In the genomic region with DNA sequence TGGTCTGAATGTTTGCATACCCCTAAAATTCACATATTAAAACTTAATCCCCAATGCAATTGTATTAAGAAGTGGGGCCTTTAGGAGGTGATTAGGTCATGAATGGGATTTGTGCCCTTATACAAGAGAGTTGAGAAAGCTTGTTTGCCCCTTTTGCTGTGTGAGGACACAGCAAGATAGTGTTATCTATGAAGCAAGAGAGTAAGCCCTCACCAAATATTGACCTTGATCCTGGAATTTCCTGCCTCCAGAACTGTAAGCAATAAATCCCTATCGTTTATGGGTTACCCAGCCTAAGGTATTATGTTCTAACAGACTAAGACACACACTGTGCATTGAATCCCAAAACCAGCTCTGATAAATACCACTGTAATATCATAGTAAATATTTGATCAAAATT, we compare ENCODE assay signal across 1 cellular context.
A peak's percentile ranks its signal among the peaks of the same experiment; 100 is the strongest.
TF ChIP-seq lines count a peak whose summit lies in the region.

No MANE protein-coding gene starts in this region.

TF ChIP-seq in HepG2, 621 proteins besides CTCF, POLR2A, EP300 and RAD21 (continued from another document and continues in another):
- TF ChIP-seq, protein P1, sequence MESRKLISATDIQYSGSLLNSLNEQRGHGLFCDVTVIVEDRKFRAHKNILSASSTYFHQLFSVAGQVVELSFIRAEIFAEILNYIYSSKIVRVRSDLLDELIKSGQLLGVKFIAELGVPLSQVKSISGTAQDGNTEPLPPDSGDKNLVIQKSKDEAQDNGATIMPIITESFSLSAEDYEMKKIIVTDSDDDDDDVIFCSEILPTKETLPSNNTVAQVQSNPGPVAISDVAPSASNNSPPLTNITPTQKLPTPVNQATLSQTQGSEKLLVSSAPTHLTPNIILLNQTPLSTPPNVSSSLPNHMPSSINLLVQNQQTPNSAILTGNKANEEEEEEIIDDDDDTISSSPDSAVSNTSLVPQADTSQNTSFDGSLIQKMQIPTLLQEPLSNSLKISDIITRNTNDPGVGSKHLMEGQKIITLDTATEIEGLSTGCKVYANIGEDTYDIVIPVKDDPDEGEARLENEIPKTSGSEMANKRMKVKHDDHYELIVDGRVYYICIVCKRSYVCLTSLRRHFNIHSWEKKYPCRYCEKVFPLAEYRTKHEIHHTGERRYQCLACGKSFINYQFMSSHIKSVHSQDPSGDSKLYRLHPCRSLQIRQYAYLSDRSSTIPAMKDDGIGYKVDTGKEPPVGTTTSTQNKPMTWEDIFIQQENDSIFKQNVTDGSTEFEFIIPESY (CRISPR knock-in tag; IDR thresholded peaks at IDR 0.05) = no peak
- TF ChIP-seq SMARCE1 (IDR thresholded peaks at IDR 0.05; ENCODE audit: borderline replicate concordance) = no peak
- no peak for TF ChIP-seq MED8 (CRISPR knock-in tag; IDR thresholded peaks at IDR 0.05; ENCODE audit: insufficient replicate concordance)
- TF ChIP-seq CEBPG (CRISPR knock-in tag; IDR thresholded peaks at IDR 0.05) = peak; percentile 77
- no peak for TF ChIP-seq KLF6 (CRISPR knock-in tag; IDR thresholded peaks at IDR 0.05)
- TF ChIP-seq ZNF343 (CRISPR knock-in tag; IDR thresholded peaks at IDR 0.05) = no peak
- TF ChIP-seq ZNF616 (CRISPR knock-in tag; IDR thresholded peaks at IDR 0.05; ENCODE audit: low read depth) = no peak
- no peak for TF ChIP-seq TGIF2 (CRISPR knock-in tag; IDR thresholded peaks at IDR 0.05)
- TF ChIP-seq AKAP8 (CRISPR knock-in tag; IDR thresholded peaks at IDR 0.05) = no peak
- no peak for TF ChIP-seq ZNF546 (CRISPR knock-in tag; conservative IDR thresholded peaks at IDR 0.05)
- TF ChIP-seq, protein P2, sequence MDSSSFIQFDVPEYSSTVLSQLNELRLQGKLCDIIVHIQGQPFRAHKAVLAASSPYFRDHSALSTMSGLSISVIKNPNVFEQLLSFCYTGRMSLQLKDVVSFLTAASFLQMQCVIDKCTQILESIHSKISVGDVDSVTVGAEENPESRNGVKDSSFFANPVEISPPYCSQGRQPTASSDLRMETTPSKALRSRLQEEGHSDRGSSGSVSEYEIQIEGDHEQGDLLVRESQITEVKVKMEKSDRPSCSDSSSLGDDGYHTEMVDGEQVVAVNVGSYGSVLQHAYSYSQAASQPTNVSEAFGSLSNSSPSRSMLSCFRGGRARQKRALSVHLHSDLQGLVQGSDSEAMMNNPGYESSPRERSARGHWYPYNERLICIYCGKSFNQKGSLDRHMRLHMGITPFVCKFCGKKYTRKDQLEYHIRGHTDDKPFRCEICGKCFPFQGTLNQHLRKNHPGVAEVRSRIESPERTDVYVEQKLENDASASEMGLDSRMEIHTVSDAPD (CRISPR knock-in tag; IDR thresholded peaks at IDR 0.05) = no peak
- TF ChIP-seq ZNF264 (CRISPR knock-in tag; IDR thresholded peaks at IDR 0.05) = peak; percentile 35; the same call in 1 of the 2 replicates
- TF ChIP-seq, protein P3, sequence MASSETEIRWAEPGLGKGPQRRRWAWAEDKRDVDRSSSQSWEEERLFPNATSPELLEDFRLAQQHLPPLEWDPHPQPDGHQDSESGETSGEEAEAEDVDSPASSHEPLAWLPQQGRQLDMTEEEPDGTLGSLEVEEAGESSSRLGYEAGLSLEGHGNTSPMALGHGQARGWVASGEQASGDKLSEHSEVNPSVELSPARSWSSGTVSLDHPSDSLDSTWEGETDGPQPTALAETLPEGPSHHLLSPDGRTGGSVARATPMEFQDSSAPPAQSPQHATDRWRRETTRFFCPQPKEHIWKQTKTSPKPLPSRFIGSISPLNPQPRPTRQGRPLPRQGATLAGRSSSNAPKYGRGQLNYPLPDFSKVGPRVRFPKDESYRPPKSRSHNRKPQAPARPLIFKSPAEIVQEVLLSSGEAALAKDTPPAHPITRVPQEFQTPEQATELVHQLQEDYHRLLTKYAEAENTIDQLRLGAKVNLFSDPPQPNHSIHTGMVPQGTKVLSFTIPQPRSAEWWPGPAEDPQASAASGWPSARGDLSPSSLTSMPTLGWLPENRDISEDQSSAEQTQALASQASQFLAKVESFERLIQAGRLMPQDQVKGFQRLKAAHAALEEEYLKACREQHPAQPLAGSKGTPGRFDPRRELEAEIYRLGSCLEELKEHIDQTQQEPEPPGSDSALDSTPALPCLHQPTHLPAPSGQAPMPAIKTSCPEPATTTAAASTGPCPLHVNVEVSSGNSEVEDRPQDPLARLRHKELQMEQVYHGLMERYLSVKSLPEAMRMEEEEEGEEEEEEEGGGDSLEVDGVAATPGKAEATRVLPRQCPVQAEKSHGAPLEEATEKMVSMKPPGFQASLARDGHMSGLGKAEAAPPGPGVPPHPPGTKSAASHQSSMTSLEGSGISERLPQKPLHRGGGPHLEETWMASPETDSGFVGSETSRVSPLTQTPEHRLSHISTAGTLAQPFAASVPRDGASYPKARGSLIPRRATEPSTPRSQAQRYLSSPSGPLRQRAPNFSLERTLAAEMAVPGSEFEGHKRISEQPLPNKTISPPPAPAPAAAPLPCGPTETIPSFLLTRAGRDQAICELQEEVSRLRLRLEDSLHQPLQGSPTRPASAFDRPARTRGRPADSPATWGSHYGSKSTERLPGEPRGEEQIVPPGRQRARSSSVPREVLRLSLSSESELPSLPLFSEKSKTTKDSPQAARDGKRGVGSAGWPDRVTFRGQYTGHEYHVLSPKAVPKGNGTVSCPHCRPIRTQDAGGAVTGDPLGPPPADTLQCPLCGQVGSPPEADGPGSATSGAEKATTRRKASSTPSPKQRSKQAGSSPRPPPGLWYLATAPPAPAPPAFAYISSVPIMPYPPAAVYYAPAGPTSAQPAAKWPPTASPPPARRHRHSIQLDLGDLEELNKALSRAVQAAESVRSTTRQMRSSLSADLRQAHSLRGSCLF (CRISPR knock-in tag; IDR thresholded peaks at IDR 0.05; ENCODE audit: borderline replicate concordance) = no peak
- peak; percentile 29; the same call in 1 of the 2 replicates for TF ChIP-seq MED1 (CRISPR knock-in tag; IDR thresholded peaks at IDR 0.05)
- TF ChIP-seq FOXA3 (CRISPR knock-in tag; IDR thresholded peaks at IDR 0.05) = peak; percentile 90
- TF ChIP-seq, protein P4, sequence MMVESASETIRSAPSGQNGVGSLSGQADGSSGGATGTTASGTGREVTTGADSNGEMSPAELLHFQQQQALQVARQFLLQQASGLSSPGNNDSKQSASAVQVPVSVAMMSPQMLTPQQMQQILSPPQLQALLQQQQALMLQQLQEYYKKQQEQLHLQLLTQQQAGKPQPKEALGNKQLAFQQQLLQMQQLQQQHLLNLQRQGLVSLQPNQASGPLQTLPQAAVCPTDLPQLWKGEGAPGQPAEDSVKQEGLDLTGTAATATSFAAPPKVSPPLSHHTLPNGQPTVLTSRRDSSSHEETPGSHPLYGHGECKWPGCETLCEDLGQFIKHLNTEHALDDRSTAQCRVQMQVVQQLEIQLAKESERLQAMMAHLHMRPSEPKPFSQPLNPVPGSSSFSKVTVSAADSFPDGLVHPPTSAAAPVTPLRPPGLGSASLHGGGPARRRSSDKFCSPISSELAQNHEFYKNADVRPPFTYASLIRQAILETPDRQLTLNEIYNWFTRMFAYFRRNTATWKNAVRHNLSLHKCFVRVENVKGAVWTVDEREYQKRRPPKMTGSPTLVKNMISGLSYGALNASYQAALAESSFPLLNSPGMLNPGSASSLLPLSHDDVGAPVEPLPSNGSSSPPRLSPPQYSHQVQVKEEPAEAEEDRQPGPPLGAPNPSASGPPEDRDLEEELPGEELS (CRISPR knock-in tag; IDR thresholded peaks at IDR 0.05) = peak; percentile 57
- TF ChIP-seq, protein P5, sequence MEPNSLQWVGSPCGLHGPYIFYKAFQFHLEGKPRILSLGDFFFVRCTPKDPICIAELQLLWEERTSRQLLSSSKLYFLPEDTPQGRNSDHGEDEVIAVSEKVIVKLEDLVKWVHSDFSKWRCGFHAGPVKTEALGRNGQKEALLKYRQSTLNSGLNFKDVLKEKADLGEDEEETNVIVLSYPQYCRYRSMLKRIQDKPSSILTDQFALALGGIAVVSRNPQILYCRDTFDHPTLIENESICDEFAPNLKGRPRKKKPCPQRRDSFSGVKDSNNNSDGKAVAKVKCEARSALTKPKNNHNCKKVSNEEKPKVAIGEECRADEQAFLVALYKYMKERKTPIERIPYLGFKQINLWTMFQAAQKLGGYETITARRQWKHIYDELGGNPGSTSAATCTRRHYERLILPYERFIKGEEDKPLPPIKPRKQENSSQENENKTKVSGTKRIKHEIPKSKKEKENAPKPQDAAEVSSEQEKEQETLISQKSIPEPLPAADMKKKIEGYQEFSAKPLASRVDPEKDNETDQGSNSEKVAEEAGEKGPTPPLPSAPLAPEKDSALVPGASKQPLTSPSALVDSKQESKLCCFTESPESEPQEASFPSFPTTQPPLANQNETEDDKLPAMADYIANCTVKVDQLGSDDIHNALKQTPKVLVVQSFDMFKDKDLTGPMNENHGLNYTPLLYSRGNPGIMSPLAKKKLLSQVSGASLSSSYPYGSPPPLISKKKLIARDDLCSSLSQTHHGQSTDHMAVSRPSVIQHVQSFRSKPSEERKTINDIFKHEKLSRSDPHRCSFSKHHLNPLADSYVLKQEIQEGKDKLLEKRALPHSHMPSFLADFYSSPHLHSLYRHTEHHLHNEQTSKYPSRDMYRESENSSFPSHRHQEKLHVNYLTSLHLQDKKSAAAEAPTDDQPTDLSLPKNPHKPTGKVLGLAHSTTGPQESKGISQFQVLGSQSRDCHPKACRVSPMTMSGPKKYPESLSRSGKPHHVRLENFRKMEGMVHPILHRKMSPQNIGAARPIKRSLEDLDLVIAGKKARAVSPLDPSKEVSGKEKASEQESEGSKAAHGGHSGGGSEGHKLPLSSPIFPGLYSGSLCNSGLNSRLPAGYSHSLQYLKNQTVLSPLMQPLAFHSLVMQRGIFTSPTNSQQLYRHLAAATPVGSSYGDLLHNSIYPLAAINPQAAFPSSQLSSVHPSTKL (CRISPR knock-in tag; IDR thresholded peaks at IDR 0.05) = peak; percentile 83
- TF ChIP-seq NR2F2 (IDR thresholded peaks at IDR 0.05; ENCODE audit: borderline replicate concordance, low read depth) = peak; percentile 45
- TF ChIP-seq FOXA1 (IDR thresholded peaks at IDR 0.05) = no peak
- peak; percentile 94 for TF ChIP-seq FOXA1 (CRISPR knock-in tag; IDR thresholded peaks at IDR 0.05)
- no peak for TF ChIP-seq ZBTB7B (CRISPR knock-in tag; IDR thresholded peaks at IDR 0.05)
- TF ChIP-seq GATAD2A (CRISPR knock-in tag; IDR thresholded peaks at IDR 0.05) = peak; percentile 66
- 0 out of 2 replicates have a peak, but pooled peaks have one; percentile 36 for TF ChIP-seq PPARG (CRISPR knock-in tag; conservative IDR thresholded peaks at IDR 0.05)
- TF ChIP-seq SP1 (IDR thresholded peaks at IDR 0.05) = no peak
- TF ChIP-seq SP1 (CRISPR knock-in tag; IDR thresholded peaks at IDR 0.05) = no peak
- TF ChIP-seq JUN (CRISPR knock-in tag; IDR thresholded peaks at IDR 0.05) = no peak
- TF ChIP-seq ZNF629 (CRISPR knock-in tag; conservative IDR thresholded peaks at IDR 0.05) = no peak
- peak; percentile 64; the same call in 1 of the 2 replicates for TF ChIP-seq NR2F6 (IDR thresholded peaks at IDR 0.05)
- TF ChIP-seq NR2F6 (CRISPR knock-in tag; IDR thresholded peaks at IDR 0.05) = peak; percentile 60
- TF ChIP-seq RXRB (CRISPR knock-in tag; IDR thresholded peaks at IDR 0.05; ENCODE audit: borderline replicate concordance) = 0 out of 2 replicates have a peak, but pooled peaks have one; percentile 37
- 0 out of 2 replicates have a peak, but pooled peaks have one; percentile 45 for TF ChIP-seq SETDB1 (CRISPR knock-in tag; IDR thresholded peaks at IDR 0.05; ENCODE audit: borderline replicate concordance)
- no peak for TF ChIP-seq FOXP1 (IDR thresholded peaks at IDR 0.05)
- TF ChIP-seq FOXP1 (CRISPR knock-in tag; IDR thresholded peaks at IDR 0.05) = peak; percentile 64
- TF ChIP-seq ARNT2 (CRISPR knock-in tag; IDR thresholded peaks at IDR 0.05; ENCODE audit: low read depth) = no peak
- TF ChIP-seq, protein P6, sequence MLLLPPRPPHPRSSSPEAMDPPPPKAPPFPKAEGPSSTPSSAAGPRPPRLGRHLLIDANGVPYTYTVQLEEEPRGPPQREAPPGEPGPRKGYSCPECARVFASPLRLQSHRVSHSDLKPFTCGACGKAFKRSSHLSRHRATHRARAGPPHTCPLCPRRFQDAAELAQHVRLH (CRISPR knock-in tag; IDR thresholded peaks at IDR 0.05; ENCODE audit: borderline replicate concordance, low read depth) = no peak
- no peak for TF ChIP-seq SATB2 (CRISPR knock-in tag; IDR thresholded peaks at IDR 0.05)
- TF ChIP-seq, protein P7, sequence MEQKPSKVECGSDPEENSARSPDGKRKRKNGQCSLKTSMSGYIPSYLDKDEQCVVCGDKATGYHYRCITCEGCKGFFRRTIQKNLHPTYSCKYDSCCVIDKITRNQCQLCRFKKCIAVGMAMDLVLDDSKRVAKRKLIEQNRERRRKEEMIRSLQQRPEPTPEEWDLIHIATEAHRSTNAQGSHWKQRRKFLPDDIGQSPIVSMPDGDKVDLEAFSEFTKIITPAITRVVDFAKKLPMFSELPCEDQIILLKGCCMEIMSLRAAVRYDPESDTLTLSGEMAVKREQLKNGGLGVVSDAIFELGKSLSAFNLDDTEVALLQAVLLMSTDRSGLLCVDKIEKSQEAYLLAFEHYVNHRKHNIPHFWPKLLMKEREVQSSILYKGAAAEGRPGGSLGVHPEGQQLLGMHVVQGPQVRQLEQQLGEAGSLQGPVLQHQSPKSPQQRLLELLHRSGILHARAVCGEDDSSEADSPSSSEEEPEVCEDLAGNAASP (CRISPR knock-in tag; IDR thresholded peaks at IDR 0.05; ENCODE audit: borderline replicate concordance) = peak; percentile 36; the same call in 1 of the 2 replicates
- peak; percentile 47 for TF ChIP-seq HNF4A (CRISPR knock-in tag; IDR thresholded peaks at IDR 0.05)
- TF ChIP-seq SOX6 (IDR thresholded peaks at IDR 0.05) = no peak
- TF ChIP-seq SOX6 (CRISPR knock-in tag; IDR thresholded peaks at IDR 0.05) = peak; percentile 67
- TF ChIP-seq, protein P8, sequence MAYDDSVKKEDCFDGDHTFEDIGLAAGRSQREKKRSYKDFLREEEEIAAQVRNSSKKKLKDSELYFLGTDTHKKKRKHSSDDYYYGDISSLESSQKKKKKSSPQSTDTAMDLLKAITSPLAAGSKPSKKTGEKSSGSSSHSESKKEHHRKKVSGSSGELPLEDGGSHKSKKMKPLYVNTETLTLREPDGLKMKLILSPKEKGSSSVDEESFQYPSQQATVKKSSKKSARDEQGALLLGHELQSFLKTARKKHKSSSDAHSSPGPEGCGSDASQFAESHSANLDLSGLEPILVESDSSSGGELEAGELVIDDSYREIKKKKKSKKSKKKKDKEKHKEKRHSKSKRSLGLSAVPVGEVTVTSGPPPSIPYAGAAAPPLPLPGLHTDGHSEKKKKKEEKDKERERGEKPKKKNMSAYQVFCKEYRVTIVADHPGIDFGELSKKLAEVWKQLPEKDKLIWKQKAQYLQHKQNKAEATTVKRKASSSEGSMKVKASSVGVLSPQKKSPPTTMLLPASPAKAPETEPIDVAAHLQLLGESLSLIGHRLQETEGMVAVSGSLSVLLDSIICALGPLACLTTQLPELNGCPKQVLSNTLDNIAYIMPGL (CRISPR knock-in tag; IDR thresholded peaks at IDR 0.05; ENCODE audit: borderline replicate concordance in 1 of 2, low read depth in 1 of 2) = no peak
